13 cellular contexts compared by ENCODE assay signal in genomic region chr7:23403970-23404369, GRCh38.
"Had no signal": no experiment of that assay in that cellular context is flagged by ENCODE, and none has a peak within 500 bp of the region (broad histone marks: within the 10 kb centered on the region; RNA-seq: fewer than 3 reads in every experiment).

No MANE protein-coding gene starts in this region.

- ATAC-seq: left ventricle myocardium superior had no signal

- H3K9me3 Mint-ChIP-seq: memory B cell had no signal

- H3K4me1 Mint-ChIP-seq: endodermal cell, memory B cell, naive B cell, neural progenitor cell had no signal

- H3K4me3 Mint-ChIP-seq: endodermal cell, memory B cell, naive B cell, neural progenitor cell had no signal

- DNase-seq: activated CD4-positive, CD25-positive, alpha-beta regulatory T cell; aorta; brain microvascular endothelial cell; central memory CD4-positive, alpha-beta T cell; endodermal cell; foreskin fibroblast; left ventricle myocardium superior; naive B cell; SIG-M5; T1000; transverse colon had no signal

- H3K27ac Mint-ChIP-seq: endodermal cell, memory B cell, naive B cell, neural progenitor cell had no signal
